In genomic region chr19:29992233-29992867, GRCh38 we compare ENCODE assay signal across 26 cellular contexts. TPM values are rescaled to one million over a fixed set of nuclear protein-coding genes. Genes with fewer than 3 reads are reported as not detected.
DNase-seq lines count a peak whose midpoint lies in the region; ATAC-seq, FAIRE-seq and TF ChIP-seq lines count a peak whose summit lies in the region.
"Had no signal": no experiment of that assay in that cellular context is flagged by ENCODE, and none has a peak within 500 bp of the region (broad histone marks: within the 10 kb centered on the region; RNA-seq: fewer than 3 reads in every experiment).

No MANE protein-coding gene starts in this region.

- H3K9me3 Mint-ChIP-seq in activated naive CD4-positive, alpha-beta T cell treated with anti-CD3 and anti-CD28 coated beads, Interleukin-2, amount 10 ng/mL, durations not matched to agents 7 days and 5 days = peaks cover 9% of the 10 kb centered on the region

- H3K27ac ChIP-seq in BLaER1 = no peak overlapping the region
- H3K27ac ChIP-seq in HEK293 (ENCODE audit: extremely low read depth, low read depth, low read length) = no peak overlapping the region
- H3K27ac ChIP-seq: 22Rv1 had no signal

- no peaks in the 10 kb centered on the region for H3K4me1 Mint-ChIP-seq in activated naive CD4-positive, alpha-beta T cell treated with anti-CD3 and anti-CD28 coated beads, Interleukin-2, amount 10 ng/mL, durations not matched to agents 7 days and 5 days
- H3K4me1 Mint-ChIP-seq: CD14-positive monocyte had no signal

- POLR2A ChIA-PET in HEK293 (lab: Yijun Ruan, JAX) = interaction anchor here (1.3 kb wide), 1 partner anchor 50 kb away, joined by 4 read pairs; the partner anchor contains the start of gene URI1

- TF ChIP-seq CTCF in HEK293 (tag by site-specific recombination; IDR thresholded peaks at IDR 0.05) = no peak

- H3K9me3 ChIP-seq in BLaER1 (peaks cover 89% of the 10 kb centered on the region), HEK293 (ENCODE audit: control insufficient read depth, insufficient read depth, low read depth, low read length) (peaks cover 15% of the 10 kb centered on the region)

- H3K9ac ChIP-seq in BLaER1 = no peak overlapping the region

- H3K4me3 Mint-ChIP-seq in activated naive CD4-positive, alpha-beta T cell treated with anti-CD3 and anti-CD28 coated beads, Interleukin-2, amount 10 ng/mL, durations not matched to agents 7 days and 5 days = no peak overlapping the region
- H3K4me3 Mint-ChIP-seq: B cell; CD14-positive monocyte; CD4-positive, alpha-beta memory T cell; CD4-positive, CD25-positive, alpha-beta regulatory T cell; CD8-positive, alpha-beta memory T cell had no signal

- peaks cover 11% of the 10 kb centered on the region; the same call in 1 of the 2 replicates for H4K20me1 ChIP-seq in BLaER1

- DNase-seq in posterior vena cava (ENCODE audit: low spot score) (peak; percentile 15), NCI-H2227 (lab: John Stamatoyannopoulos, UW; ENCODE audit: unreplicated experiment) (no peak)
- DNase-seq in activated naive CD4-positive, alpha-beta T cell treated with anti-CD3 and anti-CD28 coated beads, Interleukin-2, amount 10 ng/mL, durations not matched to agents 7 days and 5 days = no peak
- DNase-seq: AML-193; C1 segment of cervical spinal cord; CD4-positive, alpha-beta memory T cell; CD4-positive, CD25-positive, alpha-beta regulatory T cell; CD8-positive, alpha-beta memory T cell; COR-L47; DMS 273 treated with DMSO at 0.1 percent for 48 hours; DMS153; DMS53; DMS79; DND-41; EL; GDM1 had no signal

- no peaks in the 10 kb centered on the region for H3K27me3 ChIP-seq in BLaER1

- FAIRE-seq in A204.1 (lab: Jason Lieb, UNC) = peak; percentile 6
- FAIRE-seq: GM12878, GM12892, GM18507 had no signal

- H3K27me3 Mint-ChIP-seq in activated naive CD4-positive, alpha-beta T cell treated with anti-CD3 and anti-CD28 coated beads, Interleukin-2, amount 10 ng/mL, durations not matched to agents 7 days and 5 days = no peaks in the 10 kb centered on the region
- H3K27me3 Mint-ChIP-seq: B cell; CD4-positive, alpha-beta memory T cell; CD4-positive, CD25-positive, alpha-beta regulatory T cell; CD8-positive, alpha-beta memory T cell had no signal

- H3K4me1 ChIP-seq in BLaER1 = no peaks in the 10 kb centered on the region
- H3K4me1 ChIP-seq in HEK293 (ENCODE audit: control insufficient read depth, insufficient read depth, low read length) = no peaks in the 10 kb centered on the region

- H3K36me3 ChIP-seq in BLaER1 (peaks cover 90% of the 10 kb centered on the region), HEK293 (ENCODE audit: control insufficient read depth in 2 of 2, insufficient read depth in 1 of 2, low read length in 2 of 2) (peaks cover 17 to 68% of the 10 kb centered on the region in 2 experiments)

- no peak overlapping the region for H3K27ac Mint-ChIP-seq in activated naive CD4-positive, alpha-beta T cell treated with anti-CD3 and anti-CD28 coated beads, Interleukin-2, amount 10 ng/mL, durations not matched to agents 7 days and 5 days
- H3K27ac Mint-ChIP-seq: B cell; CD14-positive monocyte; CD4-positive, alpha-beta memory T cell; CD4-positive, CD25-positive, alpha-beta regulatory T cell had no signal

- H3K4me2 ChIP-seq in BLaER1 = no peak overlapping the region

- H3K36me3 Mint-ChIP-seq in activated naive CD4-positive, alpha-beta T cell treated with anti-CD3 and anti-CD28 coated beads, Interleukin-2, amount 10 ng/mL, durations not matched to agents 7 days and 5 days = peaks cover 73% of the 10 kb centered on the region

- CTCF ChIA-PET in HEK293 (lab: Yijun Ruan, JAX) = interaction anchor here (1.0 to 1.4 kb wide), 3 partner anchors 10 to 25 kb away, joined by 3 to 4 read pairs (median 3); no protein-coding TSS in a partner anchor
- CTCF ChIA-PET in activated naive CD4-positive, alpha-beta T cell treated with anti-CD3 and anti-CD28 coated beads, Interleukin-2, amount 10 ng/mL, durations not matched to agents 7 days and 5 days (lab: Charles Lee) = interaction anchor here (0.6 kb wide), 1 partner anchor 134 kb away, joined by 3 read pairs; no protein-coding TSS in a partner anchor

- ATAC-seq in HG02870 (IDR thresholded peaks at IDR 0.05; ENCODE audit: unreplicated experiment) = no peak
- ATAC-seq: GM12878 had no signal

- intact Hi-C loops in posterior vena cava (cut with DNase I) = no loop called here

- H3K4me3 ChIP-seq in BLaER1 = peak overlapping the region; percentile 38; the same call in 1 of the 2 replicates
- no peak overlapping the region for H3K4me3 ChIP-seq in HEK293 (ENCODE audit: low read depth, low read length)
- H3K4me3 ChIP-seq: GM12878 had no signal

TF ChIP-seq in HEK293, 187 proteins besides CTCF, POLR2A, EP300 and RAD21:
- TF ChIP-seq SETDB1 (IDR thresholded peaks at IDR 0.05; ENCODE audit: insufficient read length, low read length) (peak; percentile 44), ZNF843 (tag by site-specific recombination; IDR thresholded peaks at IDR 0.05) (no peak), ZNF549 (tag by site-specific recombination; IDR thresholded peaks at IDR 0.05) (0 out of 2 replicates have a peak, but pooled peaks have one; percentile 1), BCL11A (tag by site-specific recombination; IDR thresholded peaks at IDR 0.05; ENCODE audit: low read depth) (no peak), ZNF280D (tag by site-specific recombination; IDR thresholded peaks at IDR 0.05) (peak; percentile 43; the same call in 1 of the 2 replicates), ZNF623 (tag by site-specific recombination; IDR thresholded peaks at IDR 0.05) (no peak), REPIN1 (tag by site-specific recombination; IDR thresholded peaks at IDR 0.05; ENCODE audit: low read depth) (no peak), ZNF510 (tag by site-specific recombination; IDR thresholded peaks at IDR 0.05; ENCODE audit: insufficient replicate concordance) (no peak)
- TF ChIP-seq, protein P1, sequence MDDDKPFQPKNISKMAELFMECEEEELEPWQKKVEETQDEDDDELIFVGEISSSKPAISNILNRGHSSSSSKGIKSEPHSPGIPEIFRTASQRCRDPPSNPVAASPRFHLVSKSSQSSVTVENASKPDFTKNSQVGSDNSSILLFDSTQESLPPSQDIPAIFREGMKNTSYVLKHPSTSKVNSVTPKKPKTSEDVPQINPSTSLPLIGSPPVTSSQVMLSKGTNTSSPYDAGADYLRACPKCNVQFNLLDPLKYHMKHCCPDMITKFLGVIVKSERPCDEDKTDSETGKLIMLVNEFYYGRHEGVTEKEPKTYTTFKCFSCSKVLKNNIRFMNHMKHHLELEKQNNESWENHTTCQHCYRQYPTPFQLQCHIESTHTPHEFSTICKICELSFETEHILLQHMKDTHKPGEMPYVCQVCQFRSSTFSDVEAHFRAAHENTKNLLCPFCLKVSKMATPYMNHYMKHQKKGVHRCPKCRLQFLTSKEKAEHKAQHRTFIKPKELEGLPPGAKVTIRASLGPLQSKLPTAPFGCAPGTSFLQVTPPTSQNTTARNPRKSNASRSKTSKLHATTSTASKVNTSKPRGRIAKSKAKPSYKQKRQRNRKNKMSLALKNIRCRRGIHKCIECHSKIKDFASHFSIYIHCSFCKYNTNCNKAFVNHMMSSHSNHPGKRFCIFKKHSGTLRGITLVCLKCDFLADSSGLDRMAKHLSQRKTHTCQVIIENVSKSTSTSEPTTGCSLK (tag by site-specific recombination; IDR thresholded peaks at IDR 0.05) = no peak

RNA-seq across cellular contexts. Expression of gene URI1, which starts 50.3 kb away (rescaled TPM):
- total RNA-seq in posterior vena cava = 10 to 100 TPM; 43.1 to 51.1 TPM
